ENCODE assay signal across 17 cellular contexts in the genomic region with DNA sequence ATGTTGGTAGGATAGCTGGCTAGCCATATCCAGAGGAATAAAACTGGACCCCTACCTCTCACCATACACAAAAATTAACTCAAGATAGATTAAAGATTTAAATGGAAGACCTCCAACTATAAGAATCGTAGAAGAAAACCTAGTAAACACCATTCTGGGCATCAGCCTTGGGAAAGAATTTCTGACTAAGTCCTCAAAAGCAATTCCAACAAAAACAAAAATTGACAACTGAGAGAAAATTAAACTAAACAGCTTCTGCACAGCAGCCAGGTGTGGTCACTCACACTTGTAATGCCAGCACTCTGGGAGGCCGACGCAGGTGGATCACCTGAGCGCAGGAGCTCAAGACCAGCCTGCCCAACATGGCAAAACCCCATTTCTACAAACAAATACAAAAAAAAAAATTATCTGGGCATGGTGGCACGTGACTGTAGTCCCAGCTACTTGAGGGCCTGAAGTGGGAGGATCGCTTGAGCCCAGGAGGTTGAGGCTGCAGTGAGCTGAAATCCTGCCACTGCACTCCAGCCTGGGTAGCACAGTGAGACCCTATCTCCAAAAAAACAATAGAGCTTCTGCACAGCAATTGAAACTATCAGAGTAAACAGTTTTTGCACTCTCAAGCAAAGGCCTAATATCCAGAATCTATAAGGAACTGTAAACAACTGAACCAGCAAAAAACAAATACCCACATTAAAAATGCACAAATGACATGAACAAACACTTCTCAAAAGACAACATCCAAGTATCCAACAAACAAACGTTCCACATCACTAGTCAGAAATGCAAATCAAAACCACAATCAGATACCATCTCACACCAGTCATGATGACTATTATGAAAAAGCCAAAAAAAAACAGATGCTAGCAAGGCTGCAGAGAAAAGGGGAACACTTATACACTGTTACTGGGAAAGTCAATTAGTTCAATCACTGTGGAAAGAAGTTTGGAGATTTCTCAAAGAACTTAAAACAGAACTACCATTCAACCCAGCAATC. TPM values are rescaled to one million over a fixed set of nuclear protein-coding genes. Genes with fewer than 3 reads are reported as not detected.
A peak's percentile ranks its signal among the peaks of the same experiment; 100 is the strongest.
DNase-seq lines count a peak whose midpoint lies in the region; ATAC-seq and TF ChIP-seq lines count a peak whose summit lies in the region.
"Had no signal": no experiment of that assay in that cellular context is flagged by ENCODE, and none has a peak within 500 bp of the region (broad histone marks: within the 10 kb centered on the region; RNA-seq: fewer than 3 reads in every experiment).

No MANE protein-coding gene starts in this region.

- no peak overlapping the region for H2AFZ ChIP-seq in smooth muscle cell (ENCODE audit: low read depth)

- H3K4me1 ChIP-seq in SJSA1 (replicated peaks) (peaks cover 69% of the 10 kb centered on the region), smooth muscle cell (ENCODE audit: low read depth) (peaks cover 1% of the 10 kb centered on the region)

- H3K36me3 ChIP-seq in SJSA1 (no peaks in the 10 kb centered on the region), smooth muscle cell (ENCODE audit: low read depth) (no peaks in the 10 kb centered on the region)
- H3K36me3 ChIP-seq: sigmoid colon, thoracic aorta had no signal

- H3K27me3 ChIP-seq in SJSA1 (replicated peaks), result no peaks in the 10 kb centered on the region
- no peaks in the 10 kb centered on the region for H3K27me3 ChIP-seq in smooth muscle cell (ENCODE audit: low read depth)
- H3K27me3 ChIP-seq: sigmoid colon had no signal

- no peak overlapping the region for H3K4me3 ChIP-seq in SJSA1
- no peak overlapping the region for H3K4me3 ChIP-seq in epithelial cell of esophagus (ENCODE audit: low read length)
- no peak overlapping the region for H3K4me3 ChIP-seq in smooth muscle cell
- H3K4me3 ChIP-seq: sigmoid colon, thoracic aorta had no signal

- no peaks in the 10 kb centered on the region for H3F3A ChIP-seq in smooth muscle cell (ENCODE audit: low read depth)

- H3K4me2 ChIP-seq in smooth muscle cell, result no peak overlapping the region

- no peak for ATAC-seq in HG02840 (IDR thresholded peaks at IDR 0.05; ENCODE audit: low FRiP score, unreplicated experiment)
- ATAC-seq: T-cell had no signal

- no peak overlapping the region for H3K9ac ChIP-seq in smooth muscle cell (ENCODE audit: low read depth)

- peak overlapping the region; percentile 52 for H3K27ac ChIP-seq in SJSA1
- peak overlapping the region; percentile 8 for H3K27ac ChIP-seq in smooth muscle cell (ENCODE audit: low read depth)
- H3K27ac ChIP-seq: sigmoid colon, thoracic aorta had no signal

- H4K20me1 ChIP-seq in smooth muscle cell (ENCODE audit: low read depth), result no peaks in the 10 kb centered on the region

- DNase-seq in NCI-H2107 treated with DMSO at 0.1 percent for 48 hours (lab: John Stamatoyannopoulos, UW; ENCODE audit: unreplicated experiment) (peak; percentile 7), NCI-H2107 (lab: John Stamatoyannopoulos, UW) (no peak), SJSA1 (ENCODE audit: low read depth in 1 of 2, low spot score in 2 of 2) (peak in 1 of 2 experiments; percentile 91), epithelial cell of esophagus (ENCODE audit: low read depth) (peak; percentile 70), smooth muscle cell (lab: John Stamatoyannopoulos, UW; ENCODE audit: unreplicated experiment) (no peak), hypothalamus (lab: John Stamatoyannopoulos, UW) (no peak), NCI-H2081 treated with DMSO at 0.1 percent for 48 hours (lab: John Stamatoyannopoulos, UW) (no peak)
- DNase-seq: activated CD4-positive, alpha-beta memory T cell treated with anti-CD3 and anti-CD28 coated beads for 36 hours; activated naive CD4-positive, alpha-beta T cell; NCI-H1092; NCI-H774; sigmoid colon; T-cell had no signal

- 71% methylated on average over 7 of the region's 7 CpGs for WGBS in smooth muscle cell (ENCODE audit: low lambda C conversion rate)

- H3K79me2 ChIP-seq in smooth muscle cell (ENCODE audit: low read depth), result peaks cover 3% of the 10 kb centered on the region

- no peaks in the 10 kb centered on the region for H3K9me3 ChIP-seq in SJSA1 (replicated peaks)
- no peaks in the 10 kb centered on the region for H3K9me3 ChIP-seq in smooth muscle cell (replicated peaks; ENCODE audit: low read depth)
- H3K9me3 ChIP-seq: sigmoid colon, thoracic aorta had no signal

- TF ChIP-seq CTCF in epithelial cell of esophagus (IDR thresholded peaks at IDR 0.05; ENCODE audit: insufficient read depth, low read depth, low read length, missing control alignments), result no peak
- no peak for TF ChIP-seq CTCF in smooth muscle cell (IDR thresholded peaks at IDR 0.05; ENCODE audit: borderline replicate concordance, insufficient read depth, poor library complexity, severe bottlenecking)

RNA-seq across cellular contexts. Expression of gene CRPPA, which starts 4.8 kb away (rescaled TPM):
- total RNA-seq in SJSA1 (2014; rRNA removed; shearing (Covaris generic)), result 4.4 and 8.5 TPM in 2 replicates
- 1.9 and 5.4 TPM in 2 replicates for total RNA-seq in smooth muscle cell
- polyA plus RNA-seq in smooth muscle cell, result 0.63 and 1.7 TPM in 2 replicates

RNA-seq across cellular contexts. Expression of gene SOSTDC1, which starts 49.0 kb away (rescaled TPM):
- total RNA-seq in SJSA1 (2014; rRNA removed; shearing (Covaris generic)), result 0.25 and 3.0 TPM in 2 replicates
- 0.45 and 1.9 TPM in 2 replicates for total RNA-seq in smooth muscle cell
- 0.35 TPM in 1 of 2 replicates, not detected in the other for polyA plus RNA-seq in smooth muscle cell
- total RNA-seq: A673; activated CD4-positive, alpha-beta memory T cell treated with anti-CD3 and anti-CD28 coated beads for 36 hours; G401; T-cell had no signal

Comparison
In these comparisons a context has a peak if more than half of its experiments do, and no peak if none do; other contexts are left out.
1. DNase-seq: peak in NCI-H2107 treated with DMSO at 0.1 percent for 48 hours (single experiment) and epithelial cell of esophagus (single experiment); none in NCI-H2107 (single experiment), smooth muscle cell (single experiment), hypothalamus (0 of 51) and NCI-H2081 treated with DMSO at 0.1 percent for 48 hours (single experiment).